ENCODE assay signal across 19 cellular contexts in the genomic region with DNA sequence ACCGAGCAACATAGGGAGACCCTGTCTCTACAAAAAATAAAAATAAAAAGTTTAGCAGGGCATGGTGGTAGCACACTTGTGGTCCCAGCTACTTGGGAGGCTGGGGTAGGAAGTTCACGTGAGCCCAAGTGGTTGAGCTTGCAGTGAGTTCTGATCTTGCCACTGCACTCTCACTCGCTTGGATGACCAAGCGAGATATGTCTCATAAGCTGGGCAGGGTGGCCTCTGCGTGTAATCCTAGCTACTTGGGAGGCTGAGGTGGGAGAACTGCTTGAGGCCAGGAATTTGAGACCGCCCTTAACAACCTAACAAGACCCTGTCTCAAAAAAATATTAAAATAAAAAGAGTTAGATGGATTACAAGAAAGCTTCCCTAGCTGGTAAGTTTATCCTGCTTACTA. TPM values are rescaled to one million over a fixed set of nuclear protein-coding genes. Genes with fewer than 3 reads are reported as not detected.
DNase-seq lines count a peak whose midpoint lies in the region; ATAC-seq, FAIRE-seq and TF ChIP-seq lines count a peak whose summit lies in the region.
"Had no signal": no experiment of that assay in that cellular context is flagged by ENCODE, and none has a peak within 500 bp of the region (broad histone marks: within the 10 kb centered on the region; RNA-seq: fewer than 3 reads in every experiment).

No MANE protein-coding gene starts in this region.

- H3K36me3 ChIP-seq in endothelial cell of umbilical vein (ENCODE audit: control insufficient read depth in 2 of 2, extremely low read depth in 1 of 2, insufficient read depth in 2 of 2, low read length in 2 of 2) (peaks cover under 1 to 5% of the 10 kb centered on the region in 2 experiments), osteoblast (ENCODE audit: insufficient read depth, low read length) (peaks cover 11% of the 10 kb centered on the region), heart left ventricle (peaks cover 0 to 15% (median 9%) of the 10 kb centered on the region in 9 donors)

- 93 to 98% (median 96%) methylated on average over 6 of the region's 6 CpGs for WGBS in heart left ventricle, 4 donors

- H4K20me1 ChIP-seq in endothelial cell of umbilical vein (replicated peaks; ENCODE audit: control insufficient read depth, extremely low read depth, insufficient read depth, low read length) (peaks cover 15% of the 10 kb centered on the region), osteoblast (ENCODE audit: insufficient read depth, low read length) (peaks cover 6% of the 10 kb centered on the region)

- intact Hi-C loops in endothelial cell of umbilical vein (cut with micrococcal nuclease): no loop called here
- intact Hi-C loops in heart left ventricle (cut with DNase I): no loop called here

- no TSS peak for BruUV-seq in endothelial cell of umbilical vein (replicated peaks; lab: Mats Ljungman, UMichigan)

- H2AFZ ChIP-seq in endothelial cell of umbilical vein (ENCODE audit: low read depth, low read length) (no peak overlapping the region), osteoblast (ENCODE audit: low read length) (no peak overlapping the region)

- H3K4me3 ChIP-seq in endothelial cell of umbilical vein (replicated peaks in 1 of 3; ENCODE audit: insufficient read depth in 1 of 3, low read depth in 1 of 3, low read length in 3 of 3): no peak overlapping the region
- no peak overlapping the region for H3K4me3 ChIP-seq in osteoblast (ENCODE audit: insufficient read depth, low read length)
- H3K4me3 ChIP-seq in heart left ventricle: no peak overlapping the region

- no peak for ATAC-seq in heart left ventricle
- no peak for ATAC-seq in GM21367 (IDR thresholded peaks at IDR 0.05; ENCODE audit: unreplicated experiment)
- ATAC-seq: WTC11 had no signal

- H3K4me2 ChIP-seq in endothelial cell of umbilical vein (ENCODE audit: insufficient read depth, low read length) (peak overlapping the region; percentile 28), osteoblast (ENCODE audit: insufficient read depth, low read length) (peak overlapping the region; percentile 35)

- in situ Hi-C loops in GM13977 (cut with MboI; ENCODE audit: low pct_unique_long_range_greater_than_20kb, low sequenced_read_pairs, unreplicated experiment): no loop called here

- POLR2A ChIA-PET in endothelial cell of umbilical vein (lab: Charles Lee): no interaction called here

- peak; percentile 63 for FAIRE-seq in endothelial cell of umbilical vein (lab: Jason Lieb, UNC)
- FAIRE-seq: H1 had no signal

- CTCF ChIA-PET in endothelial cell of umbilical vein (lab: Charles Lee): interaction anchor here (1.3 to 1.7 kb wide), 2 partner anchors 27 to 230 kb away, joined by 3 to 15 read pairs; no protein-coding TSS in a partner anchor

- H3K27me3 ChIP-seq in endothelial cell of umbilical vein (ENCODE audit: control insufficient read depth in 2 of 2, insufficient read depth in 2 of 2, low read length in 2 of 2) (no peaks in the 10 kb centered on the region), osteoblast (ENCODE audit: insufficient read depth, low read length) (no peaks in the 10 kb centered on the region), heart left ventricle (no peaks in the 10 kb centered on the region)
- H3K27me3 ChIP-seq: neutrophil had no signal

- H3K79me2 ChIP-seq in endothelial cell of umbilical vein (ENCODE audit: control insufficient read depth, insufficient read depth, low read length): peaks cover 79% of the 10 kb centered on the region
- H3K79me2 ChIP-seq in osteoblast (ENCODE audit: insufficient read depth, low read length): peaks cover 94% of the 10 kb centered on the region

- no peak for TF ChIP-seq CTCF in endothelial cell of umbilical vein (IDR thresholded peaks at IDR 0.05; ENCODE audit: extremely low read depth in 1 of 2, insufficient read depth in 1 of 2, low read depth in 1 of 2, low read length in 2 of 2)
- TF ChIP-seq CTCF in osteoblast (IDR thresholded peaks at IDR 0.05; ENCODE audit: extremely low read depth, low read depth, low read length): no peak
- no peak for TF ChIP-seq CTCF in heart left ventricle (IDR thresholded peaks at IDR 0.05)
- TF ChIP-seq CTCF in GM13977 (IDR thresholded peaks at IDR 0.05; ENCODE audit: extremely low read depth, insufficient read depth, missing control alignments): no peak

- H3K9ac ChIP-seq in endothelial cell of umbilical vein (replicated peaks; ENCODE audit: extremely low read depth, insufficient read depth, low read length): no peak overlapping the region

- dilution Hi-C loops in endothelial cell of umbilical vein (cut with MboI; ENCODE audit: extremely low pct_ligation_motif_present, low sequenced_read_pairs): no loop called here

- H3K9me1 ChIP-seq in endothelial cell of umbilical vein (replicated peaks; ENCODE audit: control insufficient read depth, extremely low read depth, insufficient read depth, low read length): no peaks in the 10 kb centered on the region

- peaks cover 22% of the 10 kb centered on the region for H3K4me1 ChIP-seq in endothelial cell of umbilical vein (ENCODE audit: control insufficient read depth, extremely low read depth, insufficient read depth, low read length)
- peaks cover 61% of the 10 kb centered on the region for H3K4me1 ChIP-seq in osteoblast (ENCODE audit: insufficient read depth, low read length)
- H3K4me1 ChIP-seq in heart left ventricle: peaks cover 0 to 50% (median 10%) of the 10 kb centered on the region in 12 donors

- TF ChIP-seq POLR2A in endothelial cell of umbilical vein (IDR thresholded peaks at IDR 0.05; ENCODE audit: low read depth, low read length) (no peak), heart left ventricle (IDR thresholded peaks at IDR 0.05) (no peak)

- H3K9me3 ChIP-seq in endothelial cell of umbilical vein (replicated peaks; ENCODE audit: control insufficient read depth, insufficient read depth, low read length) (no peaks in the 10 kb centered on the region), osteoblast (ENCODE audit: low read depth, low read length) (no peaks in the 10 kb centered on the region), heart left ventricle (no peaks in the 10 kb centered on the region)
- H3K9me3 ChIP-seq: neutrophil had no signal

- DNase-seq in Daoy (ENCODE audit: low read depth) (peak; percentile 33), RPMI7951 (ENCODE audit: low read depth) (peak; percentile 37), endothelial cell of umbilical vein (ENCODE audit: low read depth, low spot score) (no peak), osteoblast (ENCODE audit: insufficient read length, low spot score, missing footprints) (no peak), NCI-H1048 (lab: John Stamatoyannopoulos, UW) (no peak), heart left ventricle (no peak), GM13977 (ENCODE audit: low spot score) (no peak)
- DNase-seq: activated naive CD8-positive, alpha-beta T cell treated with anti-CD3 and anti-CD28 coated beads, Interleukin-2, amount 10 ng/mL, durations not matched to agents 7 days and 5 days; CD8-positive, alpha-beta memory T cell; DMS153; GDM1; NCI-H1092; NCI-H187; NCI-H524 treated with DMSO at 0.1 percent for 48 hours; RPMI8226 had no signal

- H3K27ac ChIP-seq in endothelial cell of umbilical vein (ENCODE audit: insufficient read depth, low read depth, low read length) (no peak overlapping the region), osteoblast (ENCODE audit: low read depth, low read length) (peak overlapping the region; percentile 41), heart left ventricle (peak overlapping the region in 1 of 12 donors; percentile 74)
- H3K27ac ChIP-seq: neutrophil had no signal

TF ChIP-seq in endothelial cell of umbilical vein, 7 proteins besides CTCF, POLR2A, EP300 and RAD21:
- TF ChIP-seq POLR2AphosphoS5 (IDR thresholded peaks at IDR 0.05; ENCODE audit: insufficient read depth, low read depth, low read length): no peak
- no peak for TF ChIP-seq JUN (IDR thresholded peaks at IDR 0.05; ENCODE audit: borderline replicate concordance, insufficient read depth, insufficient read length, low read depth)
- TF ChIP-seq GATA2 (IDR thresholded peaks at IDR 0.05; ENCODE audit: insufficient read depth, insufficient read length, low read depth, low read length): no peak
- no peak for TF ChIP-seq FOS (IDR thresholded peaks at IDR 0.05; ENCODE audit: borderline replicate concordance, insufficient read depth, low read length)

RNA-seq across cellular contexts. Expression of gene RASA1, which starts 32.5 kb away (rescaled TPM):
- total RNA-seq in Daoy (2014; rRNA removed; shearing (Covaris generic)): 37.6 and 43.0 TPM in 2 replicates
- 35.6 and 44.6 TPM in 2 replicates for total RNA-seq in RPMI7951 (2014; rRNA removed; shearing (Covaris generic))
- 42.0 and 42.7 TPM in 2 replicates for total RNA-seq in endothelial cell of umbilical vein
- 18.4 and 23.1 TPM in 2 replicates for polyA plus RNA-seq in endothelial cell of umbilical vein
- 25.6 and 28.3 TPM in 2 replicates for polyA plus RNA-seq in endothelial cell of umbilical vein (2011; cell fraction: cytosol; rRNA removed)
- 77.8 and 87.3 TPM in 2 replicates for polyA plus RNA-seq in endothelial cell of umbilical vein (2011; cell fraction: nucleus; rRNA removed)
- 36.6 and 43.6 TPM in 2 replicates for polyA plus RNA-seq in endothelial cell of umbilical vein (2012)
- 34.3 and 45.7 TPM in 2 replicates for polyA minus RNA-seq in endothelial cell of umbilical vein
- 6.0 TPM for polyA minus RNA-seq in endothelial cell of umbilical vein (2011; cell fraction: cytosol; rRNA and poly(A)+ RNA removed)
- polyA minus RNA-seq in endothelial cell of umbilical vein (2011; cell fraction: nucleus; rRNA and poly(A)+ RNA removed): 60.2 and 70.9 TPM in 2 replicates
- 42.4 and 43.8 TPM in 2 replicates for total RNA-seq in osteoblast
- 10 to 100 TPM; 13.5 to 21.9 (median 18.2) TPM for total RNA-seq in heart left ventricle
- polyA plus RNA-seq in heart left ventricle: 10 to 100 TPM in 1 of 2 donors, 1 to 10 TPM in 1; 5.7 to 15.2 TPM

Comparison
In these comparisons a context has a peak if more than half of its experiments do, and no peak if none do; other contexts are left out.
1. DNase-seq: peak in Daoy (single experiment) and RPMI7951 (single experiment); none in endothelial cell of umbilical vein (single experiment), osteoblast (single experiment), NCI-H1048 (single experiment), heart left ventricle (0 of 5) and GM13977 (single experiment).